In the genomic region with DNA sequence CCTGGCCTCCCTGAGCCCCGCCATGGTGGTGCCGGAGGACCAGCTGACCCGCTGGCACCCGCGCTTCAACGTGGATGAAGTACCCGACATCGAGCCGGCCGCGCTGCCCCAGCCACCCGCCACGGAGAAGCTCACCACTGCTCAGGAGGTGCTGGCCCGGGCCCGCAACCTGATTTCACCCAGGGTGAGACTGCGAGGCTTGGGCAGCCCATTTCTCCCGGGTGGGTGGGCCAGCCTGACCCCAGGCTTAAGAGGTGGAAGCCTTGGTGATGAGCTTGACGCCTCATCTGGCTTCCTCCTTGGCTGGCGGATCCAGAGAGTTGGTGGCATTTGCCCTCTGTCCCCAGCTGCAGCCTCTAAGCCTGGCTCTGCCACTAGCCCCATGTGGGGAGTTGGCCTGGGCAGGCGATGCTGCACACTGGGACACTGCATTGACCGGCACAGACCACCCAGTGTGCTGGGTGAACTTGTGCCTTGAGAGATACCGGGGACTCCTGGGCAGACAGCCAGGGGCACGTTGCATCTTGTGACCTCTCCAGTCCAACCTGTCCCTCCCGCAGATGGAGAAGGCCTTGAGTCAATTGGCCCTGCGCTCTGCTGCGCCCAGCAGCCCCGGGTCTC, we compare ENCODE assay signal across 1 cellular context.
TF ChIP-seq lines count a peak whose summit lies in the region.

No MANE protein-coding gene starts in this region.

TF ChIP-seq in HepG2, 621 proteins besides CTCF, POLR2A, EP300 and RAD21 (continued from another document):
- TF ChIP-seq, protein P1, sequence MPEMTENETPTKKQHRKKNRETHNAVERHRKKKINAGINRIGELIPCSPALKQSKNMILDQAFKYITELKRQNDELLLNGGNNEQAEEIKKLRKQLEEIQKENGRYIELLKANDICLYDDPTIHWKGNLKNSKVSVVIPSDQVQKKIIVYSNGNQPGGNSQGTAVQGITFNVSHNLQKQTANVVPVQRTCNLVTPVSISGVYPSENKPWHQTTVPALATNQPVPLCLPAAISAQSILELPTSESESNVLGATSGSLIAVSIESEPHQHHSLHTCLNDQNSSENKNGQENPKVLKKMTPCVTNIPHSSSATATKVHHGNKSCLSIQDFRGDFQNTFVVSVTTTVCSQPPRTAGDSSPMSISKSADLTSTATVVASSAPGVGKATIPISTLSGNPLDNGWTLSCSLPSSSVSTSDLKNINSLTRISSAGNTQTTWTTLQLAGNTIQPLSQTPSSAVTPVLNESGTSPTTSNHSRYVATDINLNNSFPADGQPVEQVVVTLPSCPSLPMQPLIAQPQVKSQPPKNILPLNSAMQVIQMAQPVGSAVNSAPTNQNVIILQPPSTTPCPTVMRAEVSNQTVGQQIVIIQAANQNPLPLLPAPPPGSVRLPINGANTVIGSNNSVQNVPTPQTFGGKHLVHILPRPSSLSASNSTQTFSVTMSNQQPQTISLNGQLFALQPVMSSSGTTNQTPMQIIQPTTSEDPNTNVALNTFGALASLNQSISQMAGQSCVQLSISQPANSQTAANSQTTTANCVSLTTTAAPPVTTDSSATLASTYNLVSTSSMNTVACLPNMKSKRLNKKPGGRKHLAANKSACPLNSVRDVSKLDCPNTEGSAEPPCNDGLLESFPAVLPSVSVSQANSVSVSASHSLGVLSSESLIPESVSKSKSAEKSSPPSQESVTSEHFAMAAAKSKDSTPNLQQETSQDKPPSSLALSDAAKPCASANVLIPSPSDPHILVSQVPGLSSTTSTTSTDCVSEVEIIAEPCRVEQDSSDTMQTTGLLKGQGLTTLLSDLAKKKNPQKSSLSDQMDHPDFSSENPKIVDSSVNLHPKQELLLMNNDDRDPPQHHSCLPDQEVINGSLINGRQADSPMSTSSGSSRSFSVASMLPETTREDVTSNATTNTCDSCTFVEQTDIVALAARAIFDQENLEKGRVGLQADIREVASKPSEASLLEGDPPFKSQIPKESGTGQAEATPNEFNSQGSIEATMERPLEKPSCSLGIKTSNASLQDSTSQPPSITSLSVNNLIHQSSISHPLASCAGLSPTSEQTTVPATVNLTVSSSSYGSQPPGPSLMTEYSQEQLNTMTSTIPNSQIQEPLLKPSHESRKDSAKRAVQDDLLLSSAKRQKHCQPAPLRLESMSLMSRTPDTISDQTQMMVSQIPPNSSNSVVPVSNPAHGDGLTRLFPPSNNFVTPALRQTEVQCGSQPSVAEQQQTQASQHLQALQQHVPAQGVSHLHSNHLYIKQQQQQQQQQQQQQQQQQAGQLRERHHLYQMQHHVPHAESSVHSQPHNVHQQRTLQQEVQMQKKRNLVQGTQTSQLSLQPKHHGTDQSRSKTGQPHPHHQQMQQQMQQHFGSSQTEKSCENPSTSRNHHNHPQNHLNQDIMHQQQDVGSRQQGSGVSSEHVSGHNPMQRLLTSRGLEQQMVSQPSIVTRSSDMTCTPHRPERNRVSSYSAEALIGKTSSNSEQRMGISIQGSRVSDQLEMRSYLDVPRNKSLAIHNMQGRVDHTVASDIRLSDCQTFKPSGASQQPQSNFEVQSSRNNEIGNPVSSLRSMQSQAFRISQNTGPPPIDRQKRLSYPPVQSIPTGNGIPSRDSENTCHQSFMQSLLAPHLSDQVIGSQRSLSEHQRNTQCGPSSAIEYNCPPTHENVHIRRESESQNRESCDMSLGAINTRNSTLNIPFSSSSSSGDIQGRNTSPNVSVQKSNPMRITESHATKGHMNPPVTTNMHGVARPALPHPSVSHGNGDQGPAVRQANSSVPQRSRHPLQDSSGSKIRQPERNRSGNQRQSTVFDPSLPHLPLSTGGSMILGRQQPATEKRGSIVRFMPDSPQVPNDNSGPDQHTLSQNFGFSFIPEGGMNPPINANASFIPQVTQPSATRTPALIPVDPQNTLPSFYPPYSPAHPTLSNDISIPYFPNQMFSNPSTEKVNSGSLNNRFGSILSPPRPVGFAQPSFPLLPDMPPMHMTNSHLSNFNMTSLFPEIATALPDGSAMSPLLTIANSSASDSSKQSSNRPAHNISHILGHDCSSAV (CRISPR knock-in tag; IDR thresholded peaks at IDR 0.05; ENCODE audit: borderline replicate concordance) = no peak
- TF ChIP-seq ZSCAN20 (CRISPR knock-in tag; IDR thresholded peaks at IDR 0.05; ENCODE audit: borderline replicate concordance) (no peak), JUNB (CRISPR knock-in tag; IDR thresholded peaks at IDR 0.05; ENCODE audit: borderline replicate concordance) (no peak), CENPT (CRISPR knock-in tag; IDR thresholded peaks at IDR 0.05; ENCODE audit: low read depth) (no peak), MYNN (CRISPR knock-in tag; IDR thresholded peaks at IDR 0.05; ENCODE audit: low read depth) (no peak), ZNF556 (CRISPR knock-in tag; IDR thresholded peaks at IDR 0.05; ENCODE audit: borderline replicate concordance) (no peak), ZNF687 (CRISPR knock-in tag; IDR thresholded peaks at IDR 0.05) (no peak), AGO1 (IDR thresholded peaks at IDR 0.05; ENCODE audit: low read depth, low read length, poor library complexity, severe bottlenecking) (peak; percentile 94), TBP (CRISPR knock-in tag; IDR thresholded peaks at IDR 0.05) (no peak), TAF1 (CRISPR knock-in tag; IDR thresholded peaks at IDR 0.05) (0 out of 2 replicates have a peak, but pooled peaks have one; percentile 9), FOXO1 (CRISPR knock-in tag; IDR thresholded peaks at IDR 0.05) (no peak; the same call in 1 of the 2 replicates)
